ENCODE assay signal across 8 cellular contexts in genomic region chr11:86301742-86302091, GRCh38. TPM values are rescaled to one million over a fixed set of nuclear protein-coding genes. Genes with fewer than 3 reads are reported as not detected.
DNase-seq lines count a peak whose midpoint lies in the region; ATAC-seq and TF ChIP-seq lines count a peak whose summit lies in the region.

No MANE protein-coding gene starts in this region.

- peak overlapping the region; percentile 99 for H3K27ac Mint-ChIP-seq in activated CD4-positive, alpha-beta T cell treated with anti-CD3 and anti-CD28 coated beads for 36 hours

- H3K27me3 Mint-ChIP-seq in activated CD4-positive, alpha-beta T cell treated with anti-CD3 and anti-CD28 coated beads for 36 hours, result no peaks in the 10 kb centered on the region

- peaks cover 31% of the 10 kb centered on the region for H3K4me1 Mint-ChIP-seq in activated CD4-positive, alpha-beta T cell treated with anti-CD3 and anti-CD28 coated beads for 36 hours

- H2AFZ ChIP-seq in OCI-LY3 (ENCODE audit: low read depth, low read length), result peak overlapping the region; percentile 99

- DNase-seq in activated CD4-positive, alpha-beta T cell treated with anti-CD3 and anti-CD28 coated beads for 36 hours, result no peak
- DNase-seq in activated CD4-positive, alpha-beta T cell treated with anti-CD3 and anti-CD28 coated beads for 1 hour, result no peak
- DNase-seq in fibroblast of pulmonary artery (ENCODE audit: low read depth) (no peak), NCI-H1092 treated with DMSO at 0.1 percent for 48 hours (lab: John Stamatoyannopoulos, UW) (no peak), GM10248 (ENCODE audit: extremely low spot score) (no peak)

- no peak for TF ChIP-seq CTCF in OCI-LY3 (IDR thresholded peaks at IDR 0.05; ENCODE audit: low read depth, low read length)
- TF ChIP-seq CTCF in fibroblast of pulmonary artery (IDR thresholded peaks at IDR 0.05; ENCODE audit: low read length, missing control alignments), result no peak
- TF ChIP-seq CTCF in GM10248 (IDR thresholded peaks at IDR 0.05; ENCODE audit: control extremely low read depth, extremely low read depth, low read depth, missing control alignments), result no peak

- H3K4me1 ChIP-seq in OCI-LY3 (ENCODE audit: low read length) (peaks cover 23% of the 10 kb centered on the region), subcutaneous abdominal adipose tissue (ENCODE audit: control insufficient read depth in 5 of 5, insufficient read depth in 5 of 5, low read length in 5 of 5) (peaks cover 0 to 27% (median 13%) of the 10 kb centered on the region in 5 donors)

- H3K9me3 Mint-ChIP-seq in activated CD4-positive, alpha-beta T cell treated with anti-CD3 and anti-CD28 coated beads for 36 hours (ENCODE audit: low read depth), result no peaks in the 10 kb centered on the region

- no peaks in the 10 kb centered on the region for H4K20me1 ChIP-seq in OCI-LY3 (ENCODE audit: insufficient read depth, low read length)

- peak overlapping the region; percentile 89 for H3K4me3 ChIP-seq in OCI-LY3 (ENCODE audit: low read length)
- peak overlapping the region; percentile 89 for H3K4me3 ChIP-seq in fibroblast of pulmonary artery (replicated peaks; ENCODE audit: low read depth, low read length)
- peak overlapping the region; percentile 72 to 98 (median 97) for H3K4me3 ChIP-seq in subcutaneous abdominal adipose tissue (ENCODE audit: low read depth in 1 of 5, low read length in 5 of 5)

- H3K27me3 ChIP-seq in OCI-LY3 (ENCODE audit: low read depth, low read length), result no peaks in the 10 kb centered on the region
- no peaks in the 10 kb centered on the region for H3K27me3 ChIP-seq in subcutaneous abdominal adipose tissue (ENCODE audit: control insufficient read depth in 5 of 5, insufficient read depth in 4 of 5, low read length in 5 of 5)

- H3K36me3 ChIP-seq in OCI-LY3 (replicated peaks; ENCODE audit: low read depth, low read length), result no peaks in the 10 kb centered on the region
- no peaks in the 10 kb centered on the region for H3K36me3 ChIP-seq in subcutaneous abdominal adipose tissue (ENCODE audit: control insufficient read depth in 5 of 5, insufficient read depth in 5 of 5, low read length in 5 of 5)

- H3K4me3 Mint-ChIP-seq in activated CD4-positive, alpha-beta T cell treated with anti-CD3 and anti-CD28 coated beads for 36 hours, result peak overlapping the region; percentile 96

- H3K9ac ChIP-seq in OCI-LY3 (ENCODE audit: low read length), result peak overlapping the region; percentile 85
- H3K9ac ChIP-seq in subcutaneous abdominal adipose tissue (ENCODE audit: low read length in 5 of 5), result peak overlapping the region in 4 of 5 donors; percentile 76 to 98 (median 96)

- peak overlapping the region; percentile 73 for H3K4me2 ChIP-seq in OCI-LY3 (ENCODE audit: low read length)

- peaks cover 33% of the 10 kb centered on the region for H3K79me2 ChIP-seq in OCI-LY3 (ENCODE audit: low read length)

- no peak overlapping the region for H3K27ac ChIP-seq in OCI-LY3 (ENCODE audit: low read length)
- H3K27ac ChIP-seq in subcutaneous abdominal adipose tissue (ENCODE audit: low read depth, low read length), result peak overlapping the region; percentile 96

- intact Hi-C loops in activated CD4-positive, alpha-beta T cell treated with anti-CD3 and anti-CD28 coated beads for 36 hours (cut with DNase I, micrococcal nuclease), result loop anchor here (1.0 to 10.0 kb wide), 7 partner anchors 8 to 736 kb away; partner anchors contain the start of genes TMEM126B (in 2 of the 2), CREBZF (in 1 of the 2), DLG2 (in 1 of the 2) and PICALM (in 1 of the 2)

- no peak for ATAC-seq in activated CD4-positive, alpha-beta T cell treated with anti-CD3 and anti-CD28 coated beads for 36 hours
- no peak for ATAC-seq in HG03442 (IDR thresholded peaks at IDR 0.05; ENCODE audit: unreplicated experiment)

- peaks cover 9% of the 10 kb centered on the region for H3K36me3 Mint-ChIP-seq in activated CD4-positive, alpha-beta T cell treated with anti-CD3 and anti-CD28 coated beads for 36 hours (ENCODE audit: low read depth)

- CTCF ChIA-PET in activated CD4-positive, alpha-beta T cell treated with anti-CD3 and anti-CD28 coated beads for 36 hours (lab: Charles Lee), result interaction anchor here (0.9 to 3.0 kb wide), 4 partner anchors 10 to 348 kb away, joined by 3 to 11 read pairs (median 6); no protein-coding TSS in a partner anchor
- CTCF ChIA-PET in GM10248 (lab: Yijun Ruan, JAX), result interaction anchor here (0.9 to 4.2 kb wide), 3 partner anchors 11 to 33 kb away, joined by 3 to 43 read pairs (median 5); no protein-coding TSS in a partner anchor

- POLR2A ChIA-PET in activated CD4-positive, alpha-beta T cell treated with anti-CD3 and anti-CD28 coated beads for 36 hours (lab: Charles Lee), result interaction anchor here (0.9 to 1.0 kb wide), 2 partner anchors 12 to 41 kb away, joined by 5 to 13 read pairs; no protein-coding TSS in a partner anchor
- POLR2A ChIA-PET in GM10248 (lab: Yijun Ruan, JAX), result interaction anchor here (0.7 kb wide), 1 partner anchor 233 kb away, joined by 5 read pairs; the partner anchor contains the start of gene PICALM

- H3K9me3 ChIP-seq in OCI-LY3 (ENCODE audit: insufficient read depth, low read length) (no peaks in the 10 kb centered on the region), subcutaneous abdominal adipose tissue (ENCODE audit: control insufficient read depth in 5 of 5, low read length in 5 of 5) (no peaks in the 10 kb centered on the region)

RNA-seq across cellular contexts. Expression of gene HIKESHI, which starts 0.3 kb away (rescaled TPM):
- 10 to 100 TPM; 50.2 to 51.3 TPM for total RNA-seq in activated CD4-positive, alpha-beta T cell treated with anti-CD3 and anti-CD28 coated beads for 36 hours

RNA-seq across cellular contexts. Expression of gene EED, which starts 57.2 kb away (rescaled TPM):
- 100 to 1,000 TPM in 1 of 2 experiments, 10 to 100 TPM in 1; 90.3 to 127 TPM for total RNA-seq in activated CD4-positive, alpha-beta T cell treated with anti-CD3 and anti-CD28 coated beads for 36 hours
